In the genomic region with DNA sequence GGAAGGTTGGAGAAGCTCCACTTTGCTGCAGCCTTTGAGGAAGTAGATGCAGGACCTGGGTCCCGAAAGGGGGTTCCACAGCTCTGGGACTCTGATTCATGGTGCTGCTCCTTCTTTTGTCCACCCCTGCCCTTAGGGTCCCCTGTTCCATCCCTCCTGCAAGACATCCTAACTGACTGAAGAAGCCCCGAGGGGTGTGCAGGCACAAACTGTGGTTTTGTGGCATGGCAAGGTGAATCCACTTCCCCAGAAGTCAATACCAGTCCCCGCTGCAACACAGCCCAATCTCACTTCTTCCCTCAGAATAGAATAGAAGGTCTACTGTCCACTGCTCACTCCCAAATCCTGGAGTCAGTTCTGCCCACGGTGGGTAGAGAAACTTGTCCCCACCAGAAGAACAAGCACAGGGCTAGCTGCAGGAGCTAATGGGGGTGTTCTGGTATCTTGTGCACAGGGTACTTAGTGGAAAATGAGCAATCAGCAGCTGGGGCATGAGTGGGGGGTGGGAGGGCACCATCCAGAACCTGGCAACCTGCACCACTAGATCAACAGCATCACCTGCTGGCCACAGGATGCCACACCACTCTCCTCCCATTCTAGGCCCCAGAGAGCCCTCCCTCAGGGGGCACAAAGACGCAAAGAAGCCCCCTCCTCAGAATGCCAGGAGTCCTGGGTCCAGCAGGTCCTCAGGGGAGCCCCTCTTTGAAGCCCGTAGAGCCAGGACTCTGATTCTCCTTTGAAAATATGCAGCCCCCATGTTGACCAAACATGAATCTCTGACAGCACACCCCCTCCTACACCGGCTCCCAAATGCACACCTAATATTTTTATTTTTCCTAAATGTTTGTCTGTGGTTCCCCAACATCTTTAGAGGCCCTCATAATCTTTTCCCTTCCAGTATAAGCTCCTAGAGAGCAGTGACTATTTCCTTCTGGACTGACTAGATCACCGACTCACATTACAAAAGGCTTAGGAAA, we compare ENCODE assay signal across 13 cellular contexts. TPM values are rescaled to one million over a fixed set of nuclear protein-coding genes. Genes with fewer than 3 reads are reported as not detected.
DNase-seq lines count a peak whose midpoint lies in the region; ATAC-seq and TF ChIP-seq lines count a peak whose summit lies in the region.
"Had no signal": no experiment of that assay in that cellular context is flagged by ENCODE, and none has a peak within 500 bp of the region (broad histone marks: within the 10 kb centered on the region; RNA-seq: fewer than 3 reads in every experiment).

No MANE protein-coding gene starts in this region.

- H3K27me3 Mint-ChIP-seq in naive thymus-derived CD4-positive, alpha-beta T cell: peaks cover 0 to 62% (median 23%) of the 10 kb centered on the region in 5 donors

- POLR2A ChIA-PET in Panc1 (lab: Charles Lee): no interaction called here
- POLR2A ChIA-PET in naive thymus-derived CD4-positive, alpha-beta T cell (lab: Charles Lee): no interaction called here

- no peaks in the 10 kb centered on the region for H3K4me1 ChIP-seq in Panc1 (ENCODE audit: control insufficient read depth, insufficient read depth, low read length)
- H3K4me1 ChIP-seq in naive thymus-derived CD4-positive, alpha-beta T cell (ENCODE audit: control insufficient read depth in 2 of 2, insufficient read depth in 2 of 2, low read length in 2 of 2): no peaks in the 10 kb centered on the region

- no peaks in the 10 kb centered on the region for H3K36me3 Mint-ChIP-seq in naive thymus-derived CD4-positive, alpha-beta T cell
- H3K36me3 Mint-ChIP-seq: CD4-positive, alpha-beta memory T cell; immature natural killer cell had no signal

- no TSS peak for BruUV-seq in Panc1 (replicated peaks; lab: Mats Ljungman, UMichigan)

- no peak overlapping the region for H3K27ac ChIP-seq in Panc1 (ENCODE audit: low read length)
- no peak overlapping the region for H3K27ac ChIP-seq in naive thymus-derived CD4-positive, alpha-beta T cell (ENCODE audit: low read depth, low read length)
- H3K27ac ChIP-seq: epithelial cell of prostate had no signal

- intact Hi-C loops in Panc1 (cut with micrococcal nuclease; ENCODE audit: unreplicated experiment): no loop called here
- intact Hi-C loops in naive thymus-derived CD4-positive, alpha-beta T cell (cut with micrococcal nuclease): no loop called here

- H3K9me3 Mint-ChIP-seq in naive thymus-derived CD4-positive, alpha-beta T cell: no peaks in the 10 kb centered on the region

- no peaks in the 10 kb centered on the region for H3K9me3 ChIP-seq in Panc1 (ENCODE audit: control insufficient read depth, insufficient read depth, low read depth, low read length)
- no peaks in the 10 kb centered on the region for H3K9me3 ChIP-seq in naive thymus-derived CD4-positive, alpha-beta T cell (ENCODE audit: control insufficient read depth in 2 of 3, low read length in 3 of 3)

- CTCF ChIA-PET in Panc1 (lab: Charles Lee): no interaction called here
- CTCF ChIA-PET in naive thymus-derived CD4-positive, alpha-beta T cell (lab: Charles Lee): no interaction called here

- no peak for ATAC-seq in Panc1
- no peak for ATAC-seq in naive thymus-derived CD4-positive, alpha-beta T cell
- no peak for ATAC-seq in HG03469 (IDR thresholded peaks at IDR 0.05; ENCODE audit: unreplicated experiment)

- no peak overlapping the region for H3K4me3 ChIP-seq in Panc1 (ENCODE audit: low read depth in 2 of 2, low read length in 2 of 2)
- H3K4me3 ChIP-seq in kidney epithelial cell (ENCODE audit: low read depth, low read length): no peak overlapping the region
- H3K4me3 ChIP-seq in naive thymus-derived CD4-positive, alpha-beta T cell (ENCODE audit: low read length): no peak overlapping the region

- H3K27me3 ChIP-seq in Panc1 (ENCODE audit: control insufficient read depth, insufficient read depth, low read length) (peaks cover under 1% of the 10 kb centered on the region; the same call in 1 of the 2 replicates), kidney epithelial cell (ENCODE audit: control insufficient read depth, insufficient read depth, low read length) (no peaks in the 10 kb centered on the region)
- H3K27me3 ChIP-seq in naive thymus-derived CD4-positive, alpha-beta T cell (ENCODE audit: control insufficient read depth in 2 of 2, insufficient read depth in 2 of 2, low read length in 2 of 2): no peaks in the 10 kb centered on the region

- TF ChIP-seq CTCF in GM12873 (IDR thresholded peaks at IDR 0.05; ENCODE audit: insufficient read depth, low read depth, low read length, missing control alignments): peak; percentile 60
- TF ChIP-seq CTCF in Panc1 (IDR thresholded peaks at IDR 0.05): peak; percentile 85
- peak; percentile 8 for TF ChIP-seq CTCF in kidney epithelial cell (IDR thresholded peaks at IDR 0.05; ENCODE audit: insufficient read depth, low read length, poor library complexity, severe bottlenecking)

- H3K4me3 Mint-ChIP-seq in naive thymus-derived CD4-positive, alpha-beta T cell: no peak overlapping the region
- H3K4me3 Mint-ChIP-seq: CD4-positive, alpha-beta memory T cell; immature natural killer cell had no signal

- no peak overlapping the region for H3K27ac Mint-ChIP-seq in naive thymus-derived CD4-positive, alpha-beta T cell
- H3K27ac Mint-ChIP-seq: immature natural killer cell had no signal

- in situ Hi-C loops in Panc1 (cut with HindIII; ENCODE audit: low pct_unique_long_range_greater_than_20kb, low sequenced_read_pairs): no loop called here

- no peaks in the 10 kb centered on the region for H3K36me3 ChIP-seq in Panc1 (ENCODE audit: control insufficient read depth, insufficient read depth, low read length)
- no peaks in the 10 kb centered on the region for H3K36me3 ChIP-seq in kidney epithelial cell (ENCODE audit: control insufficient read depth, insufficient read depth, low read length)
- no peaks in the 10 kb centered on the region for H3K36me3 ChIP-seq in naive thymus-derived CD4-positive, alpha-beta T cell (ENCODE audit: control insufficient read depth in 2 of 3, insufficient read depth in 3 of 3, low read length in 3 of 3)

- DNase-seq in DMS53 (lab: John Stamatoyannopoulos, UW) (peak; percentile 56), Panc1 (ENCODE audit: low read depth, low spot score) (no peak), kidney epithelial cell (ENCODE audit: low read depth) (no peak), SK-N-DZ (ENCODE audit: low spot score) (no peak), ureter (ENCODE audit: low spot score) (no peak)
- no peak for DNase-seq in naive thymus-derived CD4-positive, alpha-beta T cell
- DNase-seq: activated T-cell treated with anti-CD3 and anti-CD28 coated beads, Interleukin-2, amount 50 U/mL, for 48 hours; CD4-positive, alpha-beta memory T cell; immature natural killer cell; MV-4-11 had no signal

- peaks cover 3 to 14% (median 5%) of the 10 kb centered on the region in 7 donors for H3K4me1 Mint-ChIP-seq in naive thymus-derived CD4-positive, alpha-beta T cell

RNA-seq across cellular contexts. Expression of a gene that starts 14.1 kb away (rescaled TPM):
- total RNA-seq in Panc1 (2021; ENCODE audit: unreplicated experiment) (not detected), kidney epithelial cell (not detected in 2 replicates), ureter (not detected)
- polyA plus RNA-seq in Panc1 (2012; ENCODE audit: insufficient read length): not detected
- polyA plus RNA-seq in SK-N-DZ (2014; cell fraction: cytosol; rRNA removed): not detected in 2 replicates
- polyA plus RNA-seq in SK-N-DZ (2014; cell fraction: nucleus; rRNA removed): not detected in 2 replicates
- total RNA-seq in naive thymus-derived CD4-positive, alpha-beta T cell: not detected
- polyA plus RNA-seq in naive thymus-derived CD4-positive, alpha-beta T cell: not detected
- total RNA-seq: CD4-positive, alpha-beta memory T cell had no signal
- polyA plus RNA-seq: CD4-positive, alpha-beta memory T cell; immature natural killer cell had no signal

Comparison
In these comparisons a context has a peak if more than half of its experiments do, and no peak if none do; other contexts are left out.
1. CTCF ChIP-seq: peak in every context shown above with its lines; median percentile 85 in Panc1; 60 in GM12873; 8 in kidney epithelial cell.